Comparison of ENCODE assay signal across 8 cellular contexts in the genomic region with DNA sequence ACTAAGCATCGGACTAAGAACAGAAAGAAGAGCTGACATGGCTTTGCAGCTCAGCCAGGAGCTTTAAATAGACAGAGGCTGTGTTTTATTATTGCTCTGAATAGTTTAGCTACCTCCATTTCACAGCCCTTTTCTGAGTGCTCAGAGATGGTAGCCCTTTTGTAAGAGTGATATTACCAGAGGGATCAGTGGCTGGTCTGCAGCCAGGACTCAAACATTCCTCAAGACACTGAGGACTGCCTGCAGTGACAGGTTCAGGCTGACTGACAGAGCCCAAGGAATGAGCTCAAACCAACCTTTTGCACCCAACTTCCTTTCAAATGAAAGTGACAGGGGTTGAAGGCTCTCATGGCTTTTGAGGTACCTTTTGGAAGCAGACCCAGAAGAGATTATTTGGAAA.
DNase-seq lines count a peak whose midpoint lies in the region; ATAC-seq and TF ChIP-seq lines count a peak whose summit lies in the region.

No MANE protein-coding gene starts in this region.

- H2AFZ ChIP-seq in SU-DHL-6 (ENCODE audit: low read depth, low read length, severe bottlenecking), result peak overlapping the region; percentile 16

- H3K4me1 ChIP-seq in left ventricle myocardium inferior (peaks cover 44% of the 10 kb centered on the region), thoracic aorta (ENCODE audit: control insufficient read depth in 1 of 2, low read depth in 2 of 2) (peaks cover 22 to 46% of the 10 kb centered on the region in 2 donors), vagina (peaks cover 11% of the 10 kb centered on the region)

- H3K36me3 ChIP-seq in SU-DHL-6 (ENCODE audit: low read length) (no peaks in the 10 kb centered on the region), left ventricle myocardium inferior (no peaks in the 10 kb centered on the region), thoracic aorta (no peaks in the 10 kb centered on the region), vagina (no peaks in the 10 kb centered on the region)

- peaks cover 6% of the 10 kb centered on the region; the same call in 1 of the 2 replicates for H3F3A ChIP-seq in SU-DHL-6 (ENCODE audit: insufficient read depth)

- peak overlapping the region; percentile 28 for H3K9ac ChIP-seq in SU-DHL-6 (ENCODE audit: low read length)

- peak; percentile 12 for ATAC-seq in GM18520 (IDR thresholded peaks at IDR 0.05; ENCODE audit: unreplicated experiment)
- ATAC-seq in HG02623 (IDR thresholded peaks at IDR 0.05; ENCODE audit: unreplicated experiment), result peak; percentile 42
- no peak for ATAC-seq in thoracic aorta (ENCODE audit: insufficient number of reproducible peaks, low FRiP score, low read depth)

- H3K4me3 ChIP-seq in SU-DHL-6 (ENCODE audit: insufficient read depth, low read length, poor library complexity, severe bottlenecking) (peak overlapping the region; percentile 15), left ventricle myocardium inferior (peak overlapping the region; percentile 47), thoracic aorta (peak overlapping the region; percentile 57), vagina (no peak overlapping the region)

- H3K27ac ChIP-seq in SU-DHL-6 (ENCODE audit: low read depth, low read length) (peak overlapping the region; percentile 79), left ventricle myocardium inferior (replicated peaks) (peak overlapping the region; percentile 77), thoracic aorta (peak overlapping the region; percentile 64 to 68), vagina (no peak overlapping the region)

- H3K9me3 ChIP-seq in SU-DHL-6 (ENCODE audit: insufficient read depth, low read length) (no peaks in the 10 kb centered on the region), left ventricle myocardium inferior (replicated peaks) (no peaks in the 10 kb centered on the region), thoracic aorta (no peaks in the 10 kb centered on the region), vagina (no peaks in the 10 kb centered on the region)

- no peaks in the 10 kb centered on the region for H3K9me2 ChIP-seq in SU-DHL-6 (replicated peaks; ENCODE audit: insufficient read depth, low read length)

- H3K27me3 ChIP-seq in SU-DHL-6 (ENCODE audit: low read length), result no peaks in the 10 kb centered on the region
- H3K27me3 ChIP-seq in left ventricle myocardium inferior (ENCODE audit: low read depth), result no peaks in the 10 kb centered on the region
- no peaks in the 10 kb centered on the region for H3K27me3 ChIP-seq in thoracic aorta (replicated peaks; ENCODE audit: insufficient read depth)
- no peaks in the 10 kb centered on the region for H3K27me3 ChIP-seq in vagina

- peak overlapping the region; percentile 86 for H3K4me2 ChIP-seq in SU-DHL-6 (ENCODE audit: low read depth, low read length, poor library complexity, severe bottlenecking)

- intact Hi-C loops in left ventricle myocardium inferior (cut with micrococcal nuclease) (no loop called here), vagina (cut with DNase I) (no loop called here)

- peak; percentile 13 for DNase-seq in left ventricle myocardium inferior
- no peak for DNase-seq in thoracic aorta (ENCODE audit: low spot score)
- no peak for DNase-seq in HT-29 (ENCODE audit: low spot score)
- DNase-seq in vagina (ENCODE audit: extremely low spot score in 2 of 2), result no peak
- no peak for DNase-seq in nucleus accumbens (lab: John Stamatoyannopoulos, UW)

- TF ChIP-seq CTCF in SU-DHL-6 (IDR thresholded peaks at IDR 0.05; ENCODE audit: insufficient read depth, low read length, poor library complexity, severe bottlenecking) (no peak), left ventricle myocardium inferior (IDR thresholded peaks at IDR 0.05; ENCODE audit: borderline replicate concordance) (no peak), thoracic aorta (IDR thresholded peaks at IDR 0.05) (no peak), vagina (IDR thresholded peaks at IDR 0.05) (no peak)

- 0 out of 2 replicates have a peak, but pooled peaks cover 4% of the 10 kb centered on the region for H3K79me2 ChIP-seq in SU-DHL-6 (ENCODE audit: insufficient read depth, low read length)

- TF ChIP-seq POLR2A in vagina (IDR thresholded peaks at IDR 0.05), result no peak

- H4K20me1 ChIP-seq in SU-DHL-6 (ENCODE audit: low read depth, low read length), result no peaks in the 10 kb centered on the region

Comparison
In these comparisons a context has a peak if more than half of its experiments do, and no peak if none do; other contexts are left out.
1. H3K4me3 ChIP-seq: peak in SU-DHL-6 (single experiment), left ventricle myocardium inferior (single experiment) and thoracic aorta (single experiment); none in vagina (0 of 2).